Comparison of ENCODE assay signal across 36 cellular contexts in the genomic region with DNA sequence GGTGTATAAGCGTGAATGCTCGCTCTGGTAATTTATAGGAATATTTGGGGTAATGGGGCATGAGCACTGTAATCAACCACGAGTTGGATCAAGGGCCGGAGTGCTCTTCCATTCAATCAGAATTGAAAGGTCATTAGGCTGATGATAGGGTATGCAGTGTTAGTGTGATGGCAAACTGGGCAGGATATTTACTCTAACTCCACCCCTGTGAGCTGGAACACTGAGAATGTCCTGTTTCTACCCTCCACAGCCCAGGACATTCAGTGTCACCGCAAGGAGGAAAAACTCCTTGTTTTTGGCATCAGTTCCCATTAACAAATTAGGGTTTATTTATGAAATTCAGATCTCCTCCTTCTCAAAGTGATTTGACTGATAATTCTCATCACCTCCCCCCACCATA.
"Had no signal": no experiment of that assay in that cellular context is flagged by ENCODE, and none has a peak within 500 bp of the region (broad histone marks: within the 10 kb centered on the region; RNA-seq: fewer than 3 reads in every experiment).

No MANE protein-coding gene starts in this region.

- H3K4me3 Mint-ChIP-seq: activated B cell treated with CpG ODN at 0.5 μM for 24 hours; activated CD4-positive, alpha-beta memory T cell treated with anti-CD3 and anti-CD28 coated beads for 36 hours; activated CD4-positive, alpha-beta T cell treated with anti-CD3 and anti-CD28 coated beads, Interleukin-2, amount 10 ng/mL, durations not matched to agents 24 days and 14 days; activated CD8-positive, alpha-beta T cell treated with anti-CD3 and anti-CD28 coated beads for 36 hours; activated naive CD4-positive, alpha-beta T cell treated with anti-CD3 and anti-CD28 coated beads for 36 hours; activated naive CD8-positive, alpha-beta T cell treated with anti-CD3 and anti-CD28 coated beads for 36 hours; activated T-cell treated with anti-CD3 and anti-CD28 coated beads, Interleukin-2, amount 50 U/mL, for 4 hours; activated T-cell treated with anti-CD3 and anti-CD28 coated beads, Interleukin-2, amount 50 U/mL, for 72 hours; activated T-helper 1 cell treated with anti-CD3 and anti-CD28 coated beads, Interleukin-12 subunit alpha, Interleukin-12 subunit beta, Interleukin-2, Interleukin-4 antibody, amounts not matched to agents 30 ng/mL and 10 ng/mL and 1 ng/mL, durations not matched to agents 14 hours and 24 hours and 36 hours; activated T-helper 17 cell treated with anti-CD3 and anti-CD28 coated beads, Interleukin-2, amount 50 U/mL, for 72 hours; T-helper 1 cell treated with Interleukin-12 subunit alpha and Interleukin-12 subunit beta and Interleukin-4 antibody, amounts not matched to agents 30 μg/mL and 1 μg/mL, for 36 hours; T-helper 2 cell treated with Interferon-gamma antibody and Interleukin-4, amounts not matched to agents 5 μg/mL and 100 μg/mL, for 36 hours had no signal

- DNase-seq: activated B cell treated with CpG ODN at 0.5 μM for 24 hours; activated CD4-positive, alpha-beta memory T cell treated with anti-CD3 and anti-CD28 coated beads for 36 hours; activated CD4-positive, alpha-beta T cell treated with anti-CD3 and anti-CD28 coated beads for 4 hours; activated CD4-positive, alpha-beta T cell treated with anti-CD3 and anti-CD28 coated beads, Interleukin-2, amount 10 ng/mL, durations not matched to agents 24 days and 14 days; activated CD4-positive, alpha-beta T cell treated with anti-CD3 and anti-CD28 coated beads, Interleukin-2, amount 50 U/mL, for 1 hour; activated CD4-positive, alpha-beta T cell treated with anti-CD3 and anti-CD28 coated beads, Interleukin-2, amount 50 U/mL, for 4 hours; activated CD4-positive, CD25-positive, alpha-beta regulatory T cell treated with anti-CD3 and anti-CD28 coated beads, Interleukin-2, amount 50 U/mL, for 72 hours; activated CD8-positive, alpha-beta memory T cell treated with anti-CD3 and anti-CD28 coated beads, Interleukin-2, amount 50 U/mL, for 4 hours; activated CD8-positive, alpha-beta T cell treated with anti-CD3 and anti-CD28 coated beads for 36 hours; activated effector memory CD4-positive, alpha-beta T cell treated with anti-CD3 and anti-CD28 coated beads, Interleukin-2, amount 50 U/mL, for 16 hours; activated gamma-delta T cell treated with Interleukin-2 at 50 U/mL for 16 hours; activated naive CD4-positive, alpha-beta T cell; activated naive CD4-positive, alpha-beta T cell treated with anti-CD3 and anti-CD28 coated beads for 36 hours; activated naive CD4-positive, alpha-beta T cell treated with anti-CD3 and anti-CD28 coated beads, Interleukin-2, amount 50 U/mL, for 16 hours; activated naive CD8-positive, alpha-beta T cell treated with anti-CD3 and anti-CD28 coated beads for 36 hours; activated T-cell treated with anti-CD3 and anti-CD28 coated beads for 4 hours; activated T-cell treated with anti-CD3 and anti-CD28 coated beads, Interleukin-2, amount 50 U/mL, for 1 hour; activated T-cell treated with anti-CD3 and anti-CD28 coated beads, Interleukin-2, amount 50 U/mL, for 4 hours; activated T-cell treated with anti-CD3 and anti-CD28 coated beads, Interleukin-2, amount 50 U/mL, for 72 hours; adrenal gland; amniotic stem cell; aorta; body of pancreas; brain microvascular endothelial cell; central memory CD4-positive, alpha-beta T cell; T-helper 1 cell; T-helper 2 cell; T-helper 9 cell had no signal

- H3K9me3 ChIP-seq: adrenal gland, body of pancreas, breast epithelium had no signal

- H3K36me3 Mint-ChIP-seq: activated CD4-positive, alpha-beta memory T cell treated with anti-CD3 and anti-CD28 coated beads for 36 hours; activated naive CD4-positive, alpha-beta T cell treated with anti-CD3 and anti-CD28 coated beads, Interleukin-2, amount 50 U/mL, for 72 hours; activated naive CD8-positive, alpha-beta T cell treated with anti-CD3 and anti-CD28 coated beads for 36 hours had no signal

- H3K36me3 ChIP-seq: adrenal gland, brain microvascular endothelial cell, breast epithelium had no signal

- H3K4me3 ChIP-seq: adrenal gland, body of pancreas, breast epithelium had no signal

- H3K27ac ChIP-seq: adrenal gland, body of pancreas, brain microvascular endothelial cell, breast epithelium, VCaP had no signal

- H3K27me3 Mint-ChIP-seq: activated B cell treated with CpG ODN at 0.5 μM for 24 hours; activated CD4-positive, alpha-beta memory T cell treated with anti-CD3 and anti-CD28 coated beads for 36 hours; activated CD4-positive, alpha-beta T cell treated with anti-CD3 and anti-CD28 coated beads, Interleukin-2, amount 10 ng/mL, durations not matched to agents 24 days and 14 days; activated CD8-positive, alpha-beta T cell treated with anti-CD3 and anti-CD28 coated beads for 36 hours; activated naive CD8-positive, alpha-beta T cell treated with anti-CD3 and anti-CD28 coated beads for 36 hours; activated T-helper 17 cell treated with anti-CD3 and anti-CD28 coated beads, Interleukin-2, amount 50 U/mL, for 72 hours had no signal

- H3K27me3 ChIP-seq: body of pancreas, brain microvascular endothelial cell had no signal

- H3K27ac Mint-ChIP-seq: activated B cell treated with CpG ODN at 0.5 μM for 24 hours; activated CD4-positive, alpha-beta memory T cell treated with anti-CD3 and anti-CD28 coated beads for 36 hours; activated CD4-positive, alpha-beta T cell treated with anti-CD3 and anti-CD28 coated beads, Interleukin-2, amount 10 ng/mL, durations not matched to agents 24 days and 14 days; activated CD8-positive, alpha-beta T cell treated with anti-CD3 and anti-CD28 coated beads for 36 hours; activated naive CD4-positive, alpha-beta T cell treated with anti-CD3 and anti-CD28 coated beads for 36 hours; activated naive CD4-positive, alpha-beta T cell treated with anti-CD3 and anti-CD28 coated beads, Interleukin-2, amount 50 U/mL, for 72 hours; activated naive CD8-positive, alpha-beta T cell treated with anti-CD3 and anti-CD28 coated beads for 36 hours; activated T-cell treated with anti-CD3 and anti-CD28 coated beads, Interleukin-2, amount 50 U/mL, for 72 hours; activated T-helper 1 cell treated with anti-CD3 and anti-CD28 coated beads, Interleukin-12 subunit alpha, Interleukin-12 subunit beta, Interleukin-2, Interleukin-4 antibody, amounts not matched to agents 30 ng/mL and 10 ng/mL and 1 ng/mL, durations not matched to agents 14 hours and 24 hours and 36 hours; activated T-helper 17 cell treated with anti-CD3 and anti-CD28 coated beads, Interleukin-2, amount 50 U/mL, for 72 hours; T-helper 1 cell treated with Interleukin-12 subunit alpha and Interleukin-12 subunit beta and Interleukin-4 antibody, amounts not matched to agents 30 μg/mL and 1 μg/mL, for 36 hours; T-helper 2 cell treated with Interferon-gamma antibody and Interleukin-4, amounts not matched to agents 5 μg/mL and 100 μg/mL, for 36 hours had no signal

- ATAC-seq: activated CD8-positive, alpha-beta T cell treated with anti-CD3 and anti-CD28 coated beads for 36 hours; activated naive CD4-positive, alpha-beta T cell treated with anti-CD3 and anti-CD28 coated beads, Interleukin-2, amount 50 U/mL, for 72 hours; activated T-cell treated with anti-CD3 and anti-CD28 coated beads, Interleukin-2, amount 50 U/mL, for 4 hours; activated T-cell treated with anti-CD3 and anti-CD28 coated beads, Interleukin-2, amount 50 U/mL, for 72 hours; activated T-helper 17 cell treated with anti-CD3 and anti-CD28 coated beads, Interleukin-2, amount 50 U/mL, for 72 hours; body of pancreas had no signal

- H3K4me1 Mint-ChIP-seq: activated B cell treated with CpG ODN at 0.5 μM for 24 hours; activated CD4-positive, alpha-beta T cell treated with anti-CD3 and anti-CD28 coated beads, Interleukin-2, amount 10 ng/mL, durations not matched to agents 24 days and 14 days; activated naive CD8-positive, alpha-beta T cell treated with anti-CD3 and anti-CD28 coated beads for 36 hours; activated T-helper 17 cell treated with anti-CD3 and anti-CD28 coated beads, Interleukin-2, amount 50 U/mL, for 72 hours had no signal

- H3K9me3 Mint-ChIP-seq: activated B cell treated with CpG ODN at 0.5 μM for 24 hours; activated CD4-positive, alpha-beta memory T cell treated with anti-CD3 and anti-CD28 coated beads for 36 hours; activated CD4-positive, alpha-beta T cell treated with anti-CD3 and anti-CD28 coated beads, Interleukin-2, amount 10 ng/mL, durations not matched to agents 24 days and 14 days; activated CD8-positive, alpha-beta T cell treated with anti-CD3 and anti-CD28 coated beads for 36 hours; activated naive CD4-positive, alpha-beta T cell treated with anti-CD3 and anti-CD28 coated beads for 36 hours; activated naive CD4-positive, alpha-beta T cell treated with anti-CD3 and anti-CD28 coated beads, Interleukin-2, amount 50 U/mL, for 72 hours; activated naive CD8-positive, alpha-beta T cell treated with anti-CD3 and anti-CD28 coated beads for 36 hours; activated T-cell treated with anti-CD3 and anti-CD28 coated beads, Interleukin-2, amount 50 U/mL, for 4 hours; activated T-cell treated with anti-CD3 and anti-CD28 coated beads, Interleukin-2, amount 50 U/mL, for 72 hours; activated T-helper 1 cell treated with anti-CD3 and anti-CD28 coated beads, Interleukin-12 subunit alpha, Interleukin-12 subunit beta, Interleukin-2, Interleukin-4 antibody, amounts not matched to agents 30 ng/mL and 10 ng/mL and 1 ng/mL, durations not matched to agents 14 hours and 24 hours and 36 hours; activated T-helper 17 cell treated with anti-CD3 and anti-CD28 coated beads, Interleukin-2, amount 50 U/mL, for 72 hours; T-helper 1 cell treated with Interleukin-12 subunit alpha and Interleukin-12 subunit beta and Interleukin-4 antibody, amounts not matched to agents 30 μg/mL and 1 μg/mL, for 36 hours; T-helper 2 cell treated with Interferon-gamma antibody and Interleukin-4, amounts not matched to agents 5 μg/mL and 100 μg/mL, for 36 hours had no signal

- FAIRE-seq: TTC549 had no signal

- H3K4me1 ChIP-seq: adrenal gland, body of pancreas, breast epithelium had no signal
